ENCODE assay signal across 9 cellular contexts in genomic region chr6:21022343-21023107, GRCh38.
DNase-seq lines count a peak whose midpoint lies in the region; ATAC-seq, FAIRE-seq and TF ChIP-seq lines count a peak whose summit lies in the region.
"Had no signal": no experiment of that assay in that cellular context is flagged by ENCODE, and none has a peak within 500 bp of the region (broad histone marks: within the 10 kb centered on the region; RNA-seq: fewer than 3 reads in every experiment).

No MANE protein-coding gene starts in this region.

- H2AFZ ChIP-seq in PC-3 (ENCODE audit: low read length): 0 out of 2 replicates have a peak overlapping the region, but pooled peaks have one; percentile 1

- ATAC-seq in HG03159 (IDR thresholded peaks at IDR 0.05; ENCODE audit: unreplicated experiment) (peak; percentile 95), PC-3 (peak; percentile 82)

- FAIRE-seq in kidney (lab: Jason Lieb, UNC) (no peak), D721Med (lab: Jason Lieb, UNC) (no peak)
- FAIRE-seq: A204.1 had no signal

- H4K20me1 ChIP-seq in PC-3 (ENCODE audit: low read length): no peaks in the 10 kb centered on the region

- intact Hi-C loops in PC-3 (cut with micrococcal nuclease) (loop anchor here (1.0 to 10.0 kb wide), 10 partner anchors 16 to 567 kb away; no protein-coding TSS in a partner anchor), kidney (cut with DNase I) (no loop called here), left ventricle myocardium inferior (cut with micrococcal nuclease) (no loop called here)

- H3K9me2 ChIP-seq in PC-3 (replicated peaks; ENCODE audit: low read length): no peaks in the 10 kb centered on the region

- H3F3A ChIP-seq in PC-3 (ENCODE audit: low read length, unreplicated experiment): peaks cover 19% of the 10 kb centered on the region

- H3K4me3 ChIP-seq in PC-3 (ENCODE audit: low read length): peak overlapping the region; percentile 44
- H3K4me3 ChIP-seq in kidney (ENCODE audit: low read length in 2 of 2): no peak overlapping the region
- no peak overlapping the region for H3K4me3 ChIP-seq in left ventricle myocardium inferior

- H3K4me1 ChIP-seq in PC-3 (ENCODE audit: insufficient read depth, low read length): peaks cover 63% of the 10 kb centered on the region
- H3K4me1 ChIP-seq in kidney (ENCODE audit: control insufficient read depth in 1 of 2, insufficient read depth in 1 of 2, low read depth in 1 of 2, low read length in 2 of 2): no peaks in the 10 kb centered on the region
- peaks cover 16% of the 10 kb centered on the region for H3K4me1 ChIP-seq in left ventricle myocardium inferior

- peak overlapping the region; percentile 94 for H3K27ac ChIP-seq in PC-3 (ENCODE audit: low read length)
- peak overlapping the region; percentile 32 to 52 for H3K27ac ChIP-seq in kidney (ENCODE audit: low read depth in 2 of 2, low read length in 2 of 2)
- H3K27ac ChIP-seq in left ventricle myocardium inferior (replicated peaks): no peak overlapping the region

- H3K79me2 ChIP-seq in PC-3 (ENCODE audit: low read length): no peaks in the 10 kb centered on the region

- H3K4me2 ChIP-seq in PC-3 (ENCODE audit: low read length): peak overlapping the region; percentile 79

- TF ChIP-seq CTCF in PC-3 (conservative IDR thresholded peaks at IDR 0.05; ENCODE audit: low read depth, low read length) (no peak), kidney (IDR thresholded peaks at IDR 0.05; ENCODE audit: borderline replicate concordance, extremely low read depth, insufficient read depth) (no peak), D721Med (IDR thresholded peaks at IDR 0.05; ENCODE audit: insufficient read depth, missing control alignments) (no peak), left ventricle myocardium inferior (IDR thresholded peaks at IDR 0.05; ENCODE audit: borderline replicate concordance) (no peak)

- H3K36me3 ChIP-seq in PC-3 (ENCODE audit: low read depth, low read length) (no peaks in the 10 kb centered on the region), kidney (ENCODE audit: control insufficient read depth in 1 of 2, insufficient read depth in 2 of 2, low read length in 2 of 2) (no peaks in the 10 kb centered on the region), left ventricle myocardium inferior (no peaks in the 10 kb centered on the region)

- H3K9me3 ChIP-seq in PC-3 (ENCODE audit: low read length) (no peaks in the 10 kb centered on the region), kidney (ENCODE audit: control insufficient read depth in 1 of 2, low read length in 2 of 2) (no peaks in the 10 kb centered on the region), left ventricle myocardium inferior (replicated peaks) (peaks cover 9% of the 10 kb centered on the region)

- H3K27me3 ChIP-seq in PC-3 (ENCODE audit: low read length): no peaks in the 10 kb centered on the region
- no peaks in the 10 kb centered on the region for H3K27me3 ChIP-seq in left ventricle myocardium inferior (ENCODE audit: low read depth)

- POLR2A ChIA-PET in PC-3 (lab: Charles Lee; ENCODE audit: unreplicated experiment): interaction anchor here (1.1 to 2.0 kb wide), 4 partner anchors 18 to 571 kb away, joined by 3 to 8 read pairs (median 5); partner anchors contain the start of gene SOX4

- peak; percentile 14 for DNase-seq in NCI-H446 treated with DMSO at 0.1 percent for 48 hours (lab: John Stamatoyannopoulos, UW)
- DNase-seq in NCI-H446 (lab: John Stamatoyannopoulos, UW): no peak
- peak; percentile 97 for DNase-seq in PC-3
- DNase-seq in kidney: peak; percentile 80
- no peak for DNase-seq in activated CD8-positive, alpha-beta memory T cell treated with anti-CD3 and anti-CD28 coated beads, Interleukin-2, amount 50 U/mL, for 4 hours
- DNase-seq in D721Med (ENCODE audit: insufficient read length, low spot score): no peak
- DNase-seq in left ventricle myocardium inferior: no peak

- CTCF ChIA-PET in PC-3 (lab: Charles Lee): interaction anchor here (0.5 to 0.8 kb wide), 6 partner anchors 87 to 945 kb away, joined by 3 to 4 read pairs (median 3); no protein-coding TSS in a partner anchor

- BruUV-seq in PC-3 (replicated peaks; lab: Mats Ljungman, UMichigan): TSS peak; percentile 65

- H3K9ac ChIP-seq in PC-3 (ENCODE audit: low read length) (peak overlapping the region; percentile 72), kidney (ENCODE audit: low read length in 2 of 2) (no peak overlapping the region)

Comparison
In these comparisons a context has a peak if more than half of its experiments do, and no peak if none do; other contexts are left out.
1. DNase-seq: peak in NCI-H446 treated with DMSO at 0.1 percent for 48 hours (single experiment), PC-3 (single experiment) and kidney (single experiment); none in NCI-H446 (0 of 2), activated CD8-positive, alpha-beta memory T cell treated with anti-CD3 and anti-CD28 coated beads, Interleukin-2, amount 50 U/mL, for 4 hours (single experiment), D721Med (single experiment) and left ventricle myocardium inferior (single experiment).